In the genomic region with DNA sequence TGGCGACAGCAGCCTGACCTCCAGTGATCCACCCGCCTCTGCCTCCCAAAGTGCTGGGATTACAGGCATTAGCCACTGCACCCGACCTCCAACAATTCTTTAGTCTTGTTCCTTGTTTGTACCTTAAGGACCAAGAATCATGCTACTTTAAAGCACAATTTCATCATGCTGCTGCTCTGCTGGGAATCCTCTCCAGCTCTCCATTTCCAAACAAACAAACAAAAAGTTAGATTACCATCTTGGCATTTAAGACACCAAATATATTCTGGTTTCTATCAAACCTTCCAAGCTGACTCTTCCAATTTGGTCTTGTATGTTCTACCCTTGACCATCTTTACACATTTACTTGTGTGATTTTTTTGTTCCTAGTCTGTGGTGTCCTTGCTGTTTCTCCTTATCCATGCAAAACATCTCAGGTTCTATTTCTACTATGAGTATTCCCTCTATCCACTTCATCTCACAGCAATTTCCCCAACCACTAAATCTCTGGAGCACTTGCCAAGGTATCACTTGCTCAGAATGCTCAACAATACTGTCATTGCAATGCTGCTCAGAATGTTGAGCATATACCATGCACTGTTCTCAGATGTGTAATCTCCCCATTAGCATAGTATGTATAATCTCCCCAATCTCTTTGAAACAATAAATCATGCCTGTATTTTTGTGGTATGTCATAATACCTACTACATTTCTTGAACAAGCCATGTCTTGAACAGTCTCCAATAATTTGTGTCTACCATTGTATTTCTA, we compare ENCODE assay signal across 27 cellular contexts.
DNase-seq lines count a peak whose midpoint lies in the region; ATAC-seq and TF ChIP-seq lines count a peak whose summit lies in the region.
"Had no signal": no experiment of that assay in that cellular context is flagged by ENCODE, and none has a peak within 500 bp of the region (broad histone marks: within the 10 kb centered on the region; RNA-seq: fewer than 3 reads in every experiment).

No MANE protein-coding gene starts in this region.

- peak overlapping the region; percentile 4 to 48 for H3K14ac ChIP-seq in mesenchymal stem cell (ENCODE audit: low read length in 2 of 2)

- H3K4ac ChIP-seq in mesenchymal stem cell (ENCODE audit: low read depth in 1 of 2, low read length in 2 of 2) = no peak overlapping the region

- H3K4me2 ChIP-seq in DND-41 (ENCODE audit: insufficient read depth, low read length) (no peak overlapping the region), mesenchymal stem cell (ENCODE audit: low read length, poor library complexity, severe bottlenecking) (no peak overlapping the region)

- H3K27me3 ChIP-seq in DND-41 (ENCODE audit: insufficient read depth, low read length, poor library complexity) (no peaks in the 10 kb centered on the region), mesenchymal stem cell (ENCODE audit: control insufficient read depth in 1 of 2, insufficient read depth in 1 of 2, low read length in 2 of 2) (no peaks in the 10 kb centered on the region), body of pancreas (no peaks in the 10 kb centered on the region)
- H3K27me3 ChIP-seq: ascending aorta, BE2C, spleen had no signal

- intact Hi-C loops in body of pancreas (cut with DNase I) = loop anchor here (10.0 kb wide), 1 partner anchor 1820 kb away; no protein-coding TSS in a partner anchor

- H3K4me3 ChIP-seq in DND-41 (ENCODE audit: low read depth in 1 of 2, low read length in 2 of 2) (no peak overlapping the region), epithelial cell of esophagus (ENCODE audit: low read length) (no peak overlapping the region), mesenchymal stem cell (ENCODE audit: insufficient read depth in 1 of 2, low read depth in 1 of 2, low read length in 2 of 2) (no peak overlapping the region), body of pancreas (no peak overlapping the region)
- H3K4me3 ChIP-seq: ascending aorta, spleen, thoracic aorta had no signal

- no peak overlapping the region for H2AK5ac ChIP-seq in mesenchymal stem cell (ENCODE audit: low read length, severe bottlenecking)

- TF ChIP-seq CTCF in DND-41 (IDR thresholded peaks at IDR 0.05; ENCODE audit: borderline replicate concordance, extremely low read depth, low read length, poor library complexity, severe bottlenecking) (no peak), RWPE1 (conservative IDR thresholded peaks at IDR 0.05; ENCODE audit: low read depth) (no peak), epithelial cell of esophagus (IDR thresholded peaks at IDR 0.05; ENCODE audit: insufficient read depth, low read depth, low read length, missing control alignments) (no peak), body of pancreas (IDR thresholded peaks at IDR 0.05) (no peak)

- H3K9ac ChIP-seq in DND-41 (ENCODE audit: low read depth, low read length) (no peak overlapping the region), mesenchymal stem cell (ENCODE audit: low read length) (no peak overlapping the region)

- POLR2A ChIA-PET in RWPE1 (lab: Yijun Ruan, JAX; ENCODE audit: low non-redundant PET) = no interaction called here

- ATAC-seq in DND-41 (ENCODE audit: insufficient read depth, low read depth) (no peak), body of pancreas (no peak)
- ATAC-seq: right cardiac atrium, WTC11 had no signal

- H2BK120ac ChIP-seq in mesenchymal stem cell (ENCODE audit: low read depth, low read length) = no peak overlapping the region

- no peaks in the 10 kb centered on the region for H3K79me2 ChIP-seq in DND-41 (ENCODE audit: insufficient read depth, low read length)

- no peaks in the 10 kb centered on the region for H3K9me3 ChIP-seq in DND-41 (ENCODE audit: insufficient read depth, low read length, severe bottlenecking)
- no peaks in the 10 kb centered on the region for H3K9me3 ChIP-seq in mesenchymal stem cell (ENCODE audit: control insufficient read depth, low read length)
- H3K9me3 ChIP-seq in body of pancreas = no peaks in the 10 kb centered on the region
- H3K9me3 ChIP-seq: ascending aorta, BE2C, spleen, thoracic aorta had no signal

- H2BK12ac ChIP-seq in mesenchymal stem cell (ENCODE audit: low read length in 2 of 2) = peak overlapping the region; percentile 59 to 72

- no peak overlapping the region for H4K91ac ChIP-seq in mesenchymal stem cell (ENCODE audit: low read length)

- H3K27ac ChIP-seq in DND-41 (ENCODE audit: low read length) (peak overlapping the region; percentile 14; the same call in 1 of the 2 replicates), RWPE1 (peak overlapping the region; percentile 62), mesenchymal stem cell (ENCODE audit: low read length, poor library complexity, severe bottlenecking) (no peak overlapping the region), body of pancreas (no peak overlapping the region)
- H3K27ac ChIP-seq: spleen, thoracic aorta had no signal

- no peak for DNase-seq in DND-41
- DNase-seq in RWPE1 (ENCODE audit: low spot score) = no peak
- DNase-seq in epithelial cell of esophagus (ENCODE audit: low read depth) = peak; percentile 8
- DNase-seq in mesenchymal stem cell = no peak
- no peak for DNase-seq in activated CD4-positive, alpha-beta T cell treated with anti-CD3 and anti-CD28 coated beads, Interleukin-2, amount 50 U/mL, for 4 hours
- DNase-seq in NCI-H1436 (lab: John Stamatoyannopoulos, UW) = no peak
- DNase-seq in body of pancreas = no peak
- DNase-seq: activated CD4-positive, alpha-beta T cell treated with anti-CD3 and anti-CD28 coated beads, Interleukin-2, amount 10 ng/mL, durations not matched to agents 24 days and 14 days; activated effector memory CD4-positive, alpha-beta T cell treated with anti-CD3 and anti-CD28 coated beads, Interleukin-2, amount 50 U/mL, for 16 hours; activated T-cell treated with anti-CD3 and anti-CD28 coated beads, Interleukin-2, amount 50 U/mL, for 1 hour; BE2C; endodermal cell; GDM1; glutamatergic neuron; islet precursor cell; midbrain; naive B cell; NCI-H1092; NCI-H187; NCI-H2171; RPMI8226; spleen; stimulated activated CD4-positive, alpha-beta T cell treated with anti-CD3 and anti-CD28 coated beads, Interleukin-2, amount 100 ng/mL, for 24 hours had no signal

- no peaks in the 10 kb centered on the region for H3K79me1 ChIP-seq in mesenchymal stem cell (replicated peaks; ENCODE audit: low read length, poor library complexity, severe bottlenecking)

- H2AFZ ChIP-seq in DND-41 (ENCODE audit: low read depth, low read length) (no peak overlapping the region), mesenchymal stem cell (ENCODE audit: low read depth, low read length) (no peak overlapping the region)

- H4K8ac ChIP-seq in mesenchymal stem cell (ENCODE audit: low read length) = no peak overlapping the region

- H2BK5ac ChIP-seq in mesenchymal stem cell (ENCODE audit: low read depth, low read length, poor library complexity, severe bottlenecking) = no peak overlapping the region

- CTCF ChIA-PET in RWPE1 (lab: Yijun Ruan, JAX) = interaction anchor here (0.6 kb wide), 1 partner anchor 1798 kb away, joined by 3 read pairs; no protein-coding TSS in a partner anchor

- H2BK15ac ChIP-seq in mesenchymal stem cell (ENCODE audit: low read depth, poor library complexity, severe bottlenecking) = no peak overlapping the region

- no peak overlapping the region for H3K23ac ChIP-seq in mesenchymal stem cell (ENCODE audit: low read length in 2 of 2)

- no peak for TF ChIP-seq POLR2A in body of pancreas (IDR thresholded peaks at IDR 0.05)

- peak overlapping the region in 1 of 2 experiments; percentile 52 for H3K18ac ChIP-seq in mesenchymal stem cell (ENCODE audit: low read depth in 1 of 2, low read length in 2 of 2)

- no peaks in the 10 kb centered on the region for H4K20me1 ChIP-seq in DND-41 (ENCODE audit: insufficient read depth, low read length)

- WGBS in mesenchymal stem cell = 89% methylated on average over 3 of the region's 3 CpGs
- WGBS in body of pancreas, 2 donors = 64 to 77% methylated on average over 3 of the region's 3 CpGs

- peaks cover 26% of the 10 kb centered on the region for H3K4me1 ChIP-seq in DND-41 (ENCODE audit: insufficient read depth, low read length)
- H3K4me1 ChIP-seq in mesenchymal stem cell (ENCODE audit: control insufficient read depth, insufficient read depth, low read depth, low read length) = peaks cover 2% of the 10 kb centered on the region
- peaks cover 11% of the 10 kb centered on the region for H3K4me1 ChIP-seq in body of pancreas
- H3K4me1 ChIP-seq: ascending aorta, BE2C had no signal

- no peaks in the 10 kb centered on the region for H3K36me3 ChIP-seq in DND-41 (ENCODE audit: insufficient read depth, low read length)
- no peaks in the 10 kb centered on the region for H3K36me3 ChIP-seq in mesenchymal stem cell (ENCODE audit: control insufficient read depth in 1 of 2, insufficient read depth in 2 of 2, low read depth in 1 of 2, low read length in 2 of 2)
- H3K36me3 ChIP-seq in body of pancreas (replicated peaks in 1 of 2; ENCODE audit: insufficient read depth in 1 of 2, low read depth in 2 of 2) = no peaks in the 10 kb centered on the region
- H3K36me3 ChIP-seq: ascending aorta, BE2C, spleen, thoracic aorta had no signal

Comparison
In these comparisons a context has a peak if more than half of its experiments do, and no peak if none do; other contexts are left out.
1. H3K27ac ChIP-seq: peak in DND-41 (single experiment) and RWPE1 (single experiment); none in mesenchymal stem cell (single experiment) and body of pancreas (0 of 4).